ENCODE assay signal across 15 cellular contexts in genomic region chr12:27048822-27049752, GRCh38. TPM values are rescaled to one million over a fixed set of nuclear protein-coding genes. Genes with fewer than 3 reads are reported as not detected.
DNase-seq lines count a peak whose midpoint lies in the region; ATAC-seq, FAIRE-seq and TF ChIP-seq lines count a peak whose summit lies in the region.
"Had no signal": no experiment of that assay in that cellular context is flagged by ENCODE, and none has a peak within 500 bp of the region (broad histone marks: within the 10 kb centered on the region; RNA-seq: fewer than 3 reads in every experiment).

No MANE protein-coding gene starts in this region.

- no peak overlapping the region for H3K9ac ChIP-seq in HepG2 (ENCODE audit: insufficient read depth, low read depth, low read length)

- DNase-seq in HepG2 (ENCODE audit: low spot score) = no peak
- no peak for DNase-seq in right lobe of liver
- peak; percentile 46 for DNase-seq in SW480 (ENCODE audit: low spot score)
- DNase-seq in fibroblast of peridontal ligament (ENCODE audit: extremely low read depth) = peak; percentile 76
- no peak for DNase-seq in HuH-7.5 (ENCODE audit: low spot score)
- no peak for DNase-seq in SK-N-DZ (ENCODE audit: low spot score)
- DNase-seq in left ventricle myocardium superior = no peak
- DNase-seq: DND-41; NCI-H2107; stimulated activated CD4-positive, alpha-beta T cell treated with anti-CD3 and anti-CD28 coated beads, Interleukin-2, amount 100 ng/mL, for 48 hours had no signal

- H4K20me1 ChIP-seq in HepG2 (ENCODE audit: insufficient read depth, low read length) = no peaks in the 10 kb centered on the region

- no peak for TF ChIP-seq CTCF in HepG2 (CRISPR knock-in tag; IDR thresholded peaks at IDR 0.05)
- no peak for TF ChIP-seq CTCF in right lobe of liver (IDR thresholded peaks at IDR 0.05)

- H2AFZ ChIP-seq in HepG2 (ENCODE audit: low read length) = no peak overlapping the region

- no peak overlapping the region for H3K4me2 ChIP-seq in HepG2 (ENCODE audit: low read depth, low read length)

- in situ Hi-C loops in HepG2 (cut with HindIII; ENCODE audit: extremely low pct_ligation_motif_present, low pct_unique_long_range_greater_than_20kb) = no loop called here

- H3K4me1 ChIP-seq in HepG2 (ENCODE audit: insufficient read depth, low read length) = no peaks in the 10 kb centered on the region
- no peaks in the 10 kb centered on the region for H3K4me1 ChIP-seq in right lobe of liver

- H3K79me2 ChIP-seq in HepG2 (ENCODE audit: insufficient read depth, low read length) = no peaks in the 10 kb centered on the region

- WGBS in HepG2 (ENCODE audit: low lambda C conversion rate) = 89% methylated on average over 4 of the region's 4 CpGs
- 95% methylated on average over 4 of the region's 4 CpGs for WGBS in right lobe of liver (ENCODE audit: insufficient coverage, low coverage, low lambda C conversion rate, missing lambda C conversion rate)

- no peak overlapping the region for H3K27ac ChIP-seq in HepG2 (ENCODE audit: extremely low read length, insufficient read depth, low read length)
- H3K27ac ChIP-seq in right lobe of liver = no peak overlapping the region

- POLR2A ChIA-PET in HepG2 (lab: Yijun Ruan, JAX) = no interaction called here

- no peak for TF ChIP-seq POLR2A in HepG2 (IDR thresholded peaks at IDR 0.05; ENCODE audit: insufficient read depth in 1 of 2, low read depth in 2 of 2, low read length in 2 of 2)
- TF ChIP-seq POLR2A in right lobe of liver (IDR thresholded peaks at IDR 0.05) = no peak

- H3K36me3 ChIP-seq in HepG2 (replicated peaks in 1 of 2; ENCODE audit: control insufficient read depth in 1 of 2, insufficient read depth in 2 of 2, low read length in 2 of 2) (no peaks in the 10 kb centered on the region), right lobe of liver (no peaks in the 10 kb centered on the region)

- intact Hi-C loops in HepG2 (cut with micrococcal nuclease; ENCODE audit: unreplicated experiment) (no loop called here), right lobe of liver (cut with DNase I) (no loop called here), left ventricle myocardium superior (cut with micrococcal nuclease) (no loop called here)

- H3K4me3 ChIP-seq in HepG2 (replicated peaks in 1 of 3; ENCODE audit: insufficient read depth in 1 of 3, low read depth in 2 of 3, low read length in 3 of 3) (no peak overlapping the region), right lobe of liver (no peak overlapping the region)

- CTCF ChIA-PET in HepG2 (lab: Yijun Ruan, JAX; ENCODE audit: low intra/inter-chr PET ratio, low total read pairs) = no interaction called here

- no peak for ATAC-seq in HepG2
- no peak for ATAC-seq in right lobe of liver
- no peak for ATAC-seq in HG03442 (IDR thresholded peaks at IDR 0.05; ENCODE audit: unreplicated experiment)
- ATAC-seq in left ventricle myocardium superior = no peak

- no peak for TF ChIP-seq RAD21 in HepG2 (CRISPR knock-in tag; IDR thresholded peaks at IDR 0.05)

- H3K27me3 ChIP-seq in HepG2 (ENCODE audit: control insufficient read depth in 1 of 2, insufficient read depth in 2 of 2, low read length in 2 of 2) = no peaks in the 10 kb centered on the region
- H3K27me3 ChIP-seq in right lobe of liver = no peaks in the 10 kb centered on the region

- TF ChIP-seq EP300 in HepG2 (IDR thresholded peaks at IDR 0.05; ENCODE audit: low read depth in 2 of 2, low read length in 2 of 2) = no peak
- no peak for TF ChIP-seq EP300 in HepG2 (CRISPR knock-in tag; IDR thresholded peaks at IDR 0.05; ENCODE audit: borderline replicate concordance)

- FAIRE-seq in HepG2 (lab: Jason Lieb, UNC) = no peak
- FAIRE-seq: GM18507 had no signal

- no TSS peak for BruUV-seq in HepG2 (replicated peaks; lab: Mats Ljungman, UMichigan)

- no peaks in the 10 kb centered on the region for H3K9me3 ChIP-seq in HepG2 (ENCODE audit: low read length)
- H3K9me3 ChIP-seq in right lobe of liver = no peaks in the 10 kb centered on the region

RNA-seq across cellular contexts. Expression of gene MED21, which starts 26.7 kb away (rescaled TPM):
- total RNA-seq in HepG2 (2016; rRNA removed; fragmentation: Illumina TruSeq; extraction: Trizol) (34.1 and 56.0 TPM in 2 replicates), right lobe of liver (10 to 100 TPM; 14.7 to 26.8 (median 20.6) TPM), left ventricle myocardium superior (53.7 TPM)
- total RNA-seq in HepG2 (2016; cell fraction: cytosol; rRNA removed; fragmentation: Illumina TruSeq; extraction: Trizol; ENCODE audit: low read depth) = 9.5 and 9.8 TPM in 2 replicates
- 33.2 and 54.7 TPM in 2 replicates for total RNA-seq in HepG2 (2016; cell fraction: insoluble cytoplasmic fraction; rRNA removed; fragmentation: Illumina TruSeq; extraction: Trizol)
- 17.7 and 22.0 TPM in 2 replicates for total RNA-seq in HepG2 (2016; cell fraction: membrane; rRNA removed; fragmentation: Illumina TruSeq; extraction: Trizol)
- total RNA-seq in HepG2 (2016; cell fraction: nucleus; rRNA removed; fragmentation: Illumina TruSeq; extraction: Trizol) = 27.3 and 28.4 TPM in 2 replicates
- 19.2 and 19.4 TPM in 2 replicates for polyA plus RNA-seq in HepG2 (2011; rRNA removed)
- 9.1 and 13.2 TPM in 2 replicates for polyA plus RNA-seq in HepG2 (2011; cell fraction: cytosol; rRNA removed)
- 5.1 and 9.1 TPM in 2 replicates for polyA plus RNA-seq in HepG2 (2011; cell fraction: nucleus; rRNA removed)
- polyA plus RNA-seq in HepG2 (2012) = 19.9 and 21.5 TPM in 2 replicates
- polyA plus RNA-seq in HepG2 (2016; cell fraction: cytosol; fragmentation: Illumina TruSeq; extraction: Trizol; ENCODE audit: low read depth) = 5.8 and 7.0 TPM in 2 replicates
- 44.5 and 48.7 TPM in 2 replicates for polyA plus RNA-seq in HepG2 (2016; cell fraction: insoluble cytoplasmic fraction; fragmentation: Illumina TruSeq; extraction: Trizol; ENCODE audit: low read depth)
- polyA plus RNA-seq in HepG2 (2016; cell fraction: membrane; fragmentation: Illumina TruSeq; extraction: Trizol; ENCODE audit: low read depth) = 13.2 and 14.0 TPM in 2 replicates
- 17.9 and 18.9 TPM in 2 replicates for polyA plus RNA-seq in HepG2 (2016; cell fraction: nucleus; fragmentation: Illumina TruSeq; extraction: Trizol; ENCODE audit: insufficient read depth, low read depth)
- polyA minus RNA-seq in HepG2 (2011; rRNA and poly(A)+ RNA removed; ENCODE audit: low replicate concordance) = 33.8 and 105 TPM in 2 replicates
- polyA minus RNA-seq in HepG2 (2011; cell fraction: cytosol; rRNA and poly(A)+ RNA removed) = 24.2 and 29.0 TPM in 2 replicates
- 38.4 and 40.3 TPM in 2 replicates for polyA minus RNA-seq in HepG2 (2011; cell fraction: nucleus; rRNA and poly(A)+ RNA removed)
- polyA plus RNA-seq in SK-N-DZ (2014; cell fraction: cytosol; rRNA removed) = 57.3 and 63.3 TPM in 2 replicates
- polyA plus RNA-seq in SK-N-DZ (2014; cell fraction: nucleus; rRNA removed) = 43.7 and 50.5 TPM in 2 replicates

RNA-seq across cellular contexts. Expression of gene C12orf71, which starts 33.3 kb away (rescaled TPM):
- not detected in 2 replicates for total RNA-seq in HepG2 (2016; rRNA removed; fragmentation: Illumina TruSeq; extraction: Trizol)
- not detected in 2 replicates for total RNA-seq in HepG2 (2016; cell fraction: cytosol; rRNA removed; fragmentation: Illumina TruSeq; extraction: Trizol; ENCODE audit: low read depth)
- total RNA-seq in HepG2 (2016; cell fraction: insoluble cytoplasmic fraction; rRNA removed; fragmentation: Illumina TruSeq; extraction: Trizol) = not detected in 2 replicates
- not detected in 2 replicates for total RNA-seq in HepG2 (2016; cell fraction: membrane; rRNA removed; fragmentation: Illumina TruSeq; extraction: Trizol)
- not detected in 2 replicates for total RNA-seq in HepG2 (2016; cell fraction: nucleus; rRNA removed; fragmentation: Illumina TruSeq; extraction: Trizol)
- not detected in 2 replicates for polyA plus RNA-seq in HepG2 (2011; rRNA removed)
- not detected in 2 replicates for polyA plus RNA-seq in HepG2 (2011; cell fraction: cytosol; rRNA removed)
- not detected in 2 replicates for polyA plus RNA-seq in HepG2 (2011; cell fraction: nucleus; rRNA removed)
- polyA plus RNA-seq in HepG2 (2012) = not detected in 2 replicates
- polyA plus RNA-seq in HepG2 (2016; cell fraction: cytosol; fragmentation: Illumina TruSeq; extraction: Trizol; ENCODE audit: low read depth) = not detected in 2 replicates
- not detected in 2 replicates for polyA plus RNA-seq in HepG2 (2016; cell fraction: insoluble cytoplasmic fraction; fragmentation: Illumina TruSeq; extraction: Trizol; ENCODE audit: low read depth)
- not detected in 2 replicates for polyA plus RNA-seq in HepG2 (2016; cell fraction: membrane; fragmentation: Illumina TruSeq; extraction: Trizol; ENCODE audit: low read depth)
- not detected in 2 replicates for polyA plus RNA-seq in HepG2 (2016; cell fraction: nucleus; fragmentation: Illumina TruSeq; extraction: Trizol; ENCODE audit: insufficient read depth, low read depth)
- not detected in 2 replicates for polyA minus RNA-seq in HepG2 (2011; rRNA and poly(A)+ RNA removed; ENCODE audit: low replicate concordance)
- polyA minus RNA-seq in HepG2 (2011; cell fraction: cytosol; rRNA and poly(A)+ RNA removed) = not detected in 2 replicates
- not detected in 2 replicates for polyA minus RNA-seq in HepG2 (2011; cell fraction: nucleus; rRNA and poly(A)+ RNA removed)
- not detected for total RNA-seq in right lobe of liver
- not detected in 2 replicates for polyA plus RNA-seq in SK-N-DZ (2014; cell fraction: cytosol; rRNA removed)
- not detected in 2 replicates for polyA plus RNA-seq in SK-N-DZ (2014; cell fraction: nucleus; rRNA removed)
- total RNA-seq in left ventricle myocardium superior = not detected
- total RNA-seq: liver, omental fat pad had no signal
- polyA plus RNA-seq: IgD-negative memory B cell, liver had no signal

RNA-seq across cellular contexts. Expression of gene TM7SF3, which starts 34.9 kb away (rescaled TPM):
- total RNA-seq in HepG2 (2016; rRNA removed; fragmentation: Illumina TruSeq; extraction: Trizol) (94.4 and 116 TPM in 2 replicates), right lobe of liver (10 to 100 TPM; 38.4 to 75.1 (median 62.8) TPM), left ventricle myocardium superior (27.3 TPM)
- 60.4 and 62.2 TPM in 2 replicates for total RNA-seq in HepG2 (2016; cell fraction: cytosol; rRNA removed; fragmentation: Illumina TruSeq; extraction: Trizol; ENCODE audit: low read depth)
- total RNA-seq in HepG2 (2016; cell fraction: insoluble cytoplasmic fraction; rRNA removed; fragmentation: Illumina TruSeq; extraction: Trizol) = 97.5 and 107 TPM in 2 replicates
- total RNA-seq in HepG2 (2016; cell fraction: membrane; rRNA removed; fragmentation: Illumina TruSeq; extraction: Trizol) = 107 and 119 TPM in 2 replicates
- 83.7 and 117 TPM in 2 replicates for total RNA-seq in HepG2 (2016; cell fraction: nucleus; rRNA removed; fragmentation: Illumina TruSeq; extraction: Trizol)
- 92.4 and 142 TPM in 2 replicates for polyA plus RNA-seq in HepG2 (2011; rRNA removed)
- polyA plus RNA-seq in HepG2 (2011; cell fraction: cytosol; rRNA removed) = 69.7 and 91.0 TPM in 2 replicates
- polyA plus RNA-seq in HepG2 (2011; cell fraction: nucleus; rRNA removed) = 57.6 and 67.7 TPM in 2 replicates
- polyA plus RNA-seq in HepG2 (2012) = 42.4 and 42.9 TPM in 2 replicates
- polyA plus RNA-seq in HepG2 (2016; cell fraction: cytosol; fragmentation: Illumina TruSeq; extraction: Trizol; ENCODE audit: low read depth) = 50.6 and 52.5 TPM in 2 replicates
- polyA plus RNA-seq in HepG2 (2016; cell fraction: insoluble cytoplasmic fraction; fragmentation: Illumina TruSeq; extraction: Trizol; ENCODE audit: low read depth) = 80.7 TPM in 2 replicates
- polyA plus RNA-seq in HepG2 (2016; cell fraction: membrane; fragmentation: Illumina TruSeq; extraction: Trizol; ENCODE audit: low read depth) = 85.7 and 89.6 TPM in 2 replicates
- polyA plus RNA-seq in HepG2 (2016; cell fraction: nucleus; fragmentation: Illumina TruSeq; extraction: Trizol; ENCODE audit: insufficient read depth, low read depth) = 126 and 139 TPM in 2 replicates
- 371 and 424 TPM in 2 replicates for polyA minus RNA-seq in HepG2 (2011; rRNA and poly(A)+ RNA removed; ENCODE audit: low replicate concordance)
- polyA minus RNA-seq in HepG2 (2011; cell fraction: cytosol; rRNA and poly(A)+ RNA removed) = 81.5 and 87.6 TPM in 2 replicates
- 59.6 and 73.8 TPM in 2 replicates for polyA minus RNA-seq in HepG2 (2011; cell fraction: nucleus; rRNA and poly(A)+ RNA removed)
- polyA plus RNA-seq in SK-N-DZ (2014; cell fraction: cytosol; rRNA removed) = 83.5 and 89.4 TPM in 2 replicates
- polyA plus RNA-seq in SK-N-DZ (2014; cell fraction: nucleus; rRNA removed) = 36.0 and 85.9 TPM in 2 replicates

Comparison
In these comparisons a context has a peak if more than half of its experiments do, and no peak if none do; other contexts are left out.
1. DNase-seq: peak in SW480 (single experiment) and fibroblast of peridontal ligament (single experiment); none in HepG2 (single experiment), right lobe of liver (0 of 3), HuH-7.5 (single experiment), SK-N-DZ (single experiment) and left ventricle myocardium superior (single experiment).